In genomic region chr20:14538433-14538832, GRCh38 we compare ENCODE assay signal across 1 cellular context.
TF ChIP-seq lines count a peak whose summit lies in the region.

No MANE protein-coding gene starts in this region.

TF ChIP-seq in GM12878, 131 proteins besides CTCF, POLR2A, EP300 and RAD21 (continued from another document):
- TF ChIP-seq BCL3 (IDR thresholded peaks at IDR 0.05; ENCODE audit: borderline replicate concordance, insufficient read depth, low read depth, low read length, poor library complexity, severe bottlenecking), result no peak
- 0 out of 2 replicates have a peak, but pooled peaks have one; percentile 36 for TF ChIP-seq MLLT1 (IDR thresholded peaks at IDR 0.05)
- no peak for TF ChIP-seq TARDBP (IDR thresholded peaks at IDR 0.05; ENCODE audit: borderline replicate concordance)
- TF ChIP-seq BHLHE40 (IDR thresholded peaks at IDR 0.05; ENCODE audit: borderline replicate concordance in 1 of 2, low read depth in 2 of 2, low read length in 1 of 2), result peak; percentile 69 to 83; a peak in 3 of 4 replicates
- TF ChIP-seq HDGF (IDR thresholded peaks at IDR 0.05), result 0 out of 2 replicates have a peak, but pooled peaks have one; percentile 20
- TF ChIP-seq IRF5 (IDR thresholded peaks at IDR 0.05; ENCODE audit: borderline replicate concordance), result no peak
- TF ChIP-seq RCOR1 (conservative IDR thresholded peaks at IDR 0.05; ENCODE audit: low read depth, low read length), result no peak
- peak; percentile 61 for TF ChIP-seq MTA2 (IDR thresholded peaks at IDR 0.05; ENCODE audit: low read depth)
- peak; percentile 66; the same call in 1 of the 2 replicates for TF ChIP-seq BCL11A (IDR thresholded peaks at IDR 0.05; ENCODE audit: low read depth, low read length)
- TF ChIP-seq RUNX3 (IDR thresholded peaks at IDR 0.05; ENCODE audit: low read length), result peak; percentile 71
- no peak for TF ChIP-seq ZNF274 (IDR thresholded peaks at IDR 0.05; ENCODE audit: insufficient read depth, insufficient read length)
- TF ChIP-seq MXI1 (IDR thresholded peaks at IDR 0.05; ENCODE audit: low read depth, low read length), result no peak
- 0 out of 2 replicates have a peak, but pooled peaks have one; percentile 16 for TF ChIP-seq CREM (IDR thresholded peaks at IDR 0.05; ENCODE audit: low read depth)
- TF ChIP-seq CHD4 (IDR thresholded peaks at IDR 0.05), result no peak
- TF ChIP-seq POLR2AphosphoS2 (IDR thresholded peaks at IDR 0.05; ENCODE audit: low read depth, low read length), result no peak
- TF ChIP-seq SP1 (IDR thresholded peaks at IDR 0.05; ENCODE audit: low read depth, low read length), result no peak
- TF ChIP-seq EED (IDR thresholded peaks at IDR 0.05; ENCODE audit: low read depth), result no peak
- no peak for TF ChIP-seq KDM1A (IDR thresholded peaks at IDR 0.05; ENCODE audit: borderline replicate concordance)
- no peak for TF ChIP-seq SREBF1 (IDR thresholded peaks at IDR 0.05; ENCODE audit: low read length)
- TF ChIP-seq EZH2 (IDR thresholded peaks at IDR 0.05; ENCODE audit: borderline replicate concordance, control insufficient read depth, low read depth, low read length), result no peak
- no peak for TF ChIP-seq IRF3 (IDR thresholded peaks at IDR 0.05)
- no peak for TF ChIP-seq MYC (IDR thresholded peaks at IDR 0.05; ENCODE audit: insufficient read depth, insufficient read length, insufficient replicate concordance, low read length, severe bottlenecking)
- TF ChIP-seq MEF2A (IDR thresholded peaks at IDR 0.05; ENCODE audit: insufficient read depth, low read depth, low read length), result peak; percentile 36; the same call in 1 of the 2 replicates
- no peak for TF ChIP-seq KLF5 (IDR thresholded peaks at IDR 0.05; ENCODE audit: partially characterized antibody)
- no peak for TF ChIP-seq ZBTB33 (IDR thresholded peaks at IDR 0.05)
- TF ChIP-seq TAF1 (IDR thresholded peaks at IDR 0.05; ENCODE audit: borderline replicate concordance, low read depth, low read length), result no peak
- TF ChIP-seq IKZF2 (IDR thresholded peaks at IDR 0.05), result peak; percentile 58 to 75; a peak in 2 of 4 replicates
- 0 out of 2 replicates have a peak, but pooled peaks have one; percentile 40 for TF ChIP-seq NBN (IDR thresholded peaks at IDR 0.05)
- peak; percentile 70 for TF ChIP-seq MEF2B (IDR thresholded peaks at IDR 0.05; ENCODE audit: partially characterized antibody, poor library complexity, severe bottlenecking)
- no peak for TF ChIP-seq SIX5 (IDR thresholded peaks at IDR 0.05; ENCODE audit: low read depth, low read length, severe bottlenecking)
- no peak for TF ChIP-seq ZBTB11 (CRISPR knock-in tag; IDR thresholded peaks at IDR 0.05)
- no peak for TF ChIP-seq RFX5 (IDR thresholded peaks at IDR 0.05; ENCODE audit: low read depth, low read length)
- TF ChIP-seq CBFB (IDR thresholded peaks at IDR 0.05; ENCODE audit: low read depth), result no peak
- TF ChIP-seq NR2C2 (IDR thresholded peaks at IDR 0.05; ENCODE audit: borderline replicate concordance, control insufficient read depth, insufficient read length, low read depth), result no peak
- TF ChIP-seq MTA3 (IDR thresholded peaks at IDR 0.05; ENCODE audit: borderline replicate concordance, low read length), result no peak
- peak; percentile 52; the same call in 1 of the 2 replicates for TF ChIP-seq PAX5 (IDR thresholded peaks at IDR 0.05; ENCODE audit: borderline replicate concordance, low read depth, low read length)
- no peak for TF ChIP-seq PAX8 (IDR thresholded peaks at IDR 0.05)
- no peak for TF ChIP-seq GABPA (IDR thresholded peaks at IDR 0.05; ENCODE audit: low read depth)
- no peak for TF ChIP-seq SUPT20H (IDR thresholded peaks at IDR 0.05; ENCODE audit: borderline replicate concordance, control insufficient read depth, low read depth, low read length)
- no peak for TF ChIP-seq HCFC1 (IDR thresholded peaks at IDR 0.05; ENCODE audit: low read length)
- TF ChIP-seq IRF4 (IDR thresholded peaks at IDR 0.05; ENCODE audit: low read depth, low read length), result peak; percentile 66; the same call in 1 of the 2 replicates
- no peak for TF ChIP-seq YBX1 (IDR thresholded peaks at IDR 0.05)
- TF ChIP-seq SMAD1 (IDR thresholded peaks at IDR 0.05; ENCODE audit: low read depth, partially characterized antibody), result no peak
- peak; percentile 42; the same call in 1 of the 2 replicates for TF ChIP-seq ATF7 (IDR thresholded peaks at IDR 0.05; ENCODE audit: low read depth)
TF ChIP-seq in GM12878: peak in this region for 18.
